Comparison of ENCODE assay signal across 11 cellular contexts in genomic region chr2:20356042-20356441, GRCh38. TPM values are rescaled to one million over a fixed set of nuclear protein-coding genes. Genes with fewer than 3 reads are reported as not detected.
DNase-seq lines count a peak whose midpoint lies in the region; ATAC-seq and TF ChIP-seq lines count a peak whose summit lies in the region.
"Had no signal": no experiment of that assay in that cellular context is flagged by ENCODE, and none has a peak within 500 bp of the region (broad histone marks: within the 10 kb centered on the region; RNA-seq: fewer than 3 reads in every experiment).

No MANE protein-coding gene starts in this region.

- H3K36me3 Mint-ChIP-seq in natural killer cell treated with Interleukin-12 subunit alpha and Interleukin-12 subunit beta and Interleukin-15 and Interleukin-18, amount 100 ng/mL, for 72 hours, result no peaks in the 10 kb centered on the region

- DNase-seq in GM04504 (ENCODE audit: low read depth), result peak; percentile 76
- DNase-seq in NCI-H2107 (lab: John Stamatoyannopoulos, UW), result peak; percentile 37
- DNase-seq in astrocyte of the hippocampus (ENCODE audit: low read depth, low spot score), result peak; percentile 95
- DNase-seq in psoas muscle, result no peak
- no peak for DNase-seq in WERI-Rb-1
- no peak for DNase-seq in natural killer cell treated with Interleukin-12 subunit alpha and Interleukin-12 subunit beta and Interleukin-15 and Interleukin-18, amount 100 ng/mL, for 72 hours (ENCODE audit: low spot score)
- no peak for DNase-seq in stimulated activated CD4-positive, alpha-beta T cell treated with anti-CD3 and anti-CD28 coated beads, Interleukin-4, amount 100 ng/mL, for 1 hour
- DNase-seq: activated B cell treated with CpG ODN at 0.5 μM for 24 hours; glutamatergic neuron; stimulated activated CD4-positive, alpha-beta T cell treated with anti-CD3 and anti-CD28 coated beads, Interleukin-4, amount 100 ng/mL, for 24 hours had no signal

- TF ChIP-seq CTCF in psoas muscle (IDR thresholded peaks at IDR 0.05), result no peak
- TF ChIP-seq CTCF in WERI-Rb-1 (IDR thresholded peaks at IDR 0.05; ENCODE audit: low read depth, low read length), result no peak

- H3K27ac Mint-ChIP-seq in natural killer cell treated with Interleukin-12 subunit alpha and Interleukin-12 subunit beta and Interleukin-15 and Interleukin-18, amount 100 ng/mL, for 72 hours, result no peak overlapping the region
- H3K27ac Mint-ChIP-seq: activated B cell treated with CpG ODN at 0.5 μM for 24 hours had no signal

- peaks cover 0 to 7% of the 10 kb centered on the region in 2 donors for H3K4me1 Mint-ChIP-seq in natural killer cell treated with Interleukin-12 subunit alpha and Interleukin-12 subunit beta and Interleukin-15 and Interleukin-18, amount 100 ng/mL, for 72 hours (ENCODE audit: low read depth in 2 of 2)
- H3K4me1 Mint-ChIP-seq: activated B cell treated with CpG ODN at 0.5 μM for 24 hours had no signal

- H3K36me3 ChIP-seq in psoas muscle (ENCODE audit: insufficient read depth in 1 of 2, low read depth in 1 of 2) (no peaks in the 10 kb centered on the region), WERI-Rb-1 (no peaks in the 10 kb centered on the region)

- no peaks in the 10 kb centered on the region for H3K27me3 ChIP-seq in psoas muscle (ENCODE audit: insufficient read depth in 3 of 3, low read length in 2 of 3)
- H3K27me3 ChIP-seq in WERI-Rb-1 (ENCODE audit: insufficient read depth, low read depth, severe bottlenecking), result no peaks in the 10 kb centered on the region

- H3K4me3 ChIP-seq in psoas muscle (no peak overlapping the region), WERI-Rb-1 (ENCODE audit: low read depth, low read length) (no peak overlapping the region)

- intact Hi-C loops in psoas muscle (cut with DNase I), result no loop called here

- no peak overlapping the region for H3K4me3 Mint-ChIP-seq in natural killer cell treated with Interleukin-12 subunit alpha and Interleukin-12 subunit beta and Interleukin-15 and Interleukin-18, amount 100 ng/mL, for 72 hours
- H3K4me3 Mint-ChIP-seq: activated B cell treated with CpG ODN at 0.5 μM for 24 hours had no signal

- H3K27me3 Mint-ChIP-seq in natural killer cell treated with Interleukin-12 subunit alpha and Interleukin-12 subunit beta and Interleukin-15 and Interleukin-18, amount 100 ng/mL, for 72 hours, result no peaks in the 10 kb centered on the region
- H3K27me3 Mint-ChIP-seq: activated B cell treated with CpG ODN at 0.5 μM for 24 hours had no signal

- H3K9me3 ChIP-seq in psoas muscle (no peaks in the 10 kb centered on the region), WERI-Rb-1 (ENCODE audit: severe bottlenecking) (peaks cover 9% of the 10 kb centered on the region)

- H3K4me1 ChIP-seq in psoas muscle, result peaks cover 22% of the 10 kb centered on the region

- H3K27ac ChIP-seq in psoas muscle (peak overlapping the region; percentile 39), WERI-Rb-1 (no peak overlapping the region)

- no peaks in the 10 kb centered on the region for H3K9me3 Mint-ChIP-seq in natural killer cell treated with Interleukin-12 subunit alpha and Interleukin-12 subunit beta and Interleukin-15 and Interleukin-18, amount 100 ng/mL, for 72 hours
- H3K9me3 Mint-ChIP-seq: activated B cell treated with CpG ODN at 0.5 μM for 24 hours had no signal

- ATAC-seq in psoas muscle (peak in 2 of 4 donors; percentile 60 to 73), GM18858 (IDR thresholded peaks at IDR 0.05; ENCODE audit: unreplicated experiment) (no peak)
- no peak for ATAC-seq in natural killer cell treated with Interleukin-12 subunit alpha and Interleukin-12 subunit beta and Interleukin-15 and Interleukin-18, amount 100 ng/mL, for 72 hours

- 39 to 67% (median 63%) methylated on average over 3 of the region's 3 CpGs for WGBS in psoas muscle, 3 donors

RNA-seq across cellular contexts. Expression of gene PUM2, which starts 5.4 kb away (rescaled TPM):
- 10 to 100 TPM; 37.3 to 61.7 (median 48.6) TPM for total RNA-seq in psoas muscle
- 10 to 100 TPM; 13.0 to 50.5 (median 20.4) TPM for polyA plus RNA-seq in psoas muscle
- total RNA-seq in natural killer cell treated with Interleukin-12 subunit alpha and Interleukin-12 subunit beta and Interleukin-15 and Interleukin-18, amount 100 ng/mL, for 72 hours, result 100 to 1,000 TPM; 107 to 144 TPM

Comparison
In these comparisons a context has a peak if more than half of its experiments do, and no peak if none do; other contexts are left out.
1. DNase-seq: peak in GM04504 (single experiment), NCI-H2107 (single experiment) and astrocyte of the hippocampus (single experiment); none in psoas muscle (0 of 2), WERI-Rb-1 (single experiment), natural killer cell treated with Interleukin-12 subunit alpha and Interleukin-12 subunit beta and Interleukin-15 and Interleukin-18, amount 100 ng/mL, for 72 hours (single experiment) and stimulated activated CD4-positive, alpha-beta T cell treated with anti-CD3 and anti-CD28 coated beads, Interleukin-4, amount 100 ng/mL, for 1 hour (single experiment).